In genomic region chr5:10596310-10596703, GRCh38 we compare ENCODE assay signal across 13 cellular contexts. TPM values are rescaled to one million over a fixed set of nuclear protein-coding genes. Genes with fewer than 3 reads are reported as not detected.
DNase-seq lines count a peak whose midpoint lies in the region; TF ChIP-seq lines count a peak whose summit lies in the region.
"Had no signal": no experiment of that assay in that cellular context is flagged by ENCODE, and none has a peak within 500 bp of the region (broad histone marks: within the 10 kb centered on the region; RNA-seq: fewer than 3 reads in every experiment).

No MANE protein-coding gene starts in this region.

- H3K4me3 ChIP-seq in KMS-11 (IDR thresholded peaks at IDR 0.05; ENCODE audit: insufficient read depth, low read depth, low read length): no peak overlapping the region
- H3K4me3 ChIP-seq in brain microvascular endothelial cell (ENCODE audit: low read depth, low read length): no peak overlapping the region
- H3K4me3 ChIP-seq in neutrophil (ENCODE audit: low read depth in 1 of 2, low read length in 1 of 2): peak overlapping the region in 1 of 2 experiments; percentile 14
- H3K4me3 ChIP-seq in OCI-LY7 (ENCODE audit: low read depth, low read length, poor library complexity, severe bottlenecking): no peak overlapping the region

- peak overlapping the region; percentile 25; the same call in 1 of the 2 replicates for H2AFZ ChIP-seq in KMS-11 (ENCODE audit: low read depth)
- H2AFZ ChIP-seq in OCI-LY7 (ENCODE audit: low read length): no peak overlapping the region

- CTCF ChIA-PET in OCI-LY7 (lab: Charles Lee; ENCODE audit: unreplicated experiment): no interaction called here

- H3K9me2 ChIP-seq in OCI-LY7 (ENCODE audit: insufficient read depth, low read length): no peaks in the 10 kb centered on the region

- no peak overlapping the region; the same call in 1 of the 2 replicates for H3K9ac ChIP-seq in KMS-11

- no peak for DNase-seq in brain microvascular endothelial cell
- DNase-seq in GM19238 (ENCODE audit: insufficient read length, low spot score): no peak
- DNase-seq in germinal center (ENCODE audit: low spot score): no peak
- DNase-seq in OCI-LY7 (ENCODE audit: low spot score): no peak
- no peak for DNase-seq in AML-193 (lab: John Stamatoyannopoulos, UW)
- DNase-seq: activated CD4-positive, alpha-beta T cell treated with anti-CD3 and anti-CD28 coated beads, Interleukin-2, amount 50 U/mL, for 1 hour; COR-L47; mesendoderm; NCI-H2081; retina had no signal

- POLR2A ChIA-PET in OCI-LY7 (lab: Charles Lee): no interaction called here

- peak overlapping the region; percentile 29; the same call in 1 of the 2 replicates for H3K27ac ChIP-seq in 22Rv1
- H3K27ac ChIP-seq in KMS-11: peak overlapping the region; percentile 63
- H3K27ac ChIP-seq in brain microvascular endothelial cell: peak overlapping the region; percentile 72
- H3K27ac ChIP-seq in neutrophil: peak overlapping the region; percentile 70
- no peak overlapping the region for H3K27ac ChIP-seq in OCI-LY7 (ENCODE audit: low read depth, low read length, poor library complexity, severe bottlenecking)

- H3K36me3 ChIP-seq in KMS-11 (ENCODE audit: insufficient read depth) (no peaks in the 10 kb centered on the region), brain microvascular endothelial cell (replicated peaks) (no peaks in the 10 kb centered on the region), neutrophil (no peaks in the 10 kb centered on the region), OCI-LY7 (ENCODE audit: insufficient read depth, low read length) (peaks cover 16% of the 10 kb centered on the region)

- H3K4me1 ChIP-seq in KMS-11 (ENCODE audit: low read depth, poor library complexity, severe bottlenecking) (peaks cover 100% of the 10 kb centered on the region), neutrophil (ENCODE audit: control insufficient read depth in 1 of 2, insufficient read depth in 1 of 2, low read depth in 1 of 2, low read length in 1 of 2) (peaks cover 19 to 45% of the 10 kb centered on the region in 2 experiments), OCI-LY7 (ENCODE audit: insufficient read depth, low read length, poor library complexity, severe bottlenecking) (peaks cover 61% of the 10 kb centered on the region)

- H3K79me2 ChIP-seq in KMS-11 (ENCODE audit: insufficient read depth, low read depth): peaks cover 13% of the 10 kb centered on the region; the same call in 1 of the 2 replicates
- peaks cover 12% of the 10 kb centered on the region; the same call in 1 of the 2 replicates for H3K79me2 ChIP-seq in OCI-LY7 (ENCODE audit: insufficient read depth, low read depth, low read length)

- no peaks in the 10 kb centered on the region for H3K27me3 ChIP-seq in KMS-11 (ENCODE audit: insufficient read depth, low read depth)
- H3K27me3 ChIP-seq in brain microvascular endothelial cell (replicated peaks): no peaks in the 10 kb centered on the region
- H3K27me3 ChIP-seq in neutrophil: no peaks in the 10 kb centered on the region

- intact Hi-C loops in OCI-LY7 (cut with micrococcal nuclease; ENCODE audit: unreplicated experiment): no loop called here

- no peaks in the 10 kb centered on the region for H3K9me3 ChIP-seq in neutrophil
- peaks cover 21% of the 10 kb centered on the region for H3K9me3 ChIP-seq in OCI-LY7 (ENCODE audit: low read length)

- in situ Hi-C loops in brain microvascular endothelial cell (cut with HindIII; ENCODE audit: low pct_ligation_motif_present, low sequenced_read_pairs): no loop called here

- TF ChIP-seq CTCF in 22Rv1 (IDR thresholded peaks at IDR 0.05): no peak
- no peak for TF ChIP-seq CTCF in KMS-11 (conservative IDR thresholded peaks at IDR 0.05; ENCODE audit: low read depth, low read length)
- no peak for TF ChIP-seq CTCF in brain microvascular endothelial cell (IDR thresholded peaks at IDR 0.05; ENCODE audit: low read depth, low read length, missing control alignments)
- no peak for TF ChIP-seq CTCF in neutrophil (IDR thresholded peaks at IDR 0.05)
- no peak for TF ChIP-seq CTCF in OCI-LY7 (conservative IDR thresholded peaks at IDR 0.05; ENCODE audit: low read length)

- H4K20me1 ChIP-seq in KMS-11 (ENCODE audit: insufficient read depth) (no peaks in the 10 kb centered on the region), OCI-LY7 (ENCODE audit: insufficient read depth, low read length) (no peaks in the 10 kb centered on the region)

- H3K4me2 ChIP-seq in KMS-11: peak overlapping the region; percentile 55
- H3K4me2 ChIP-seq in OCI-LY7 (ENCODE audit: low read length): no peak overlapping the region

- BruUV-seq in OCI-LY7 (replicated peaks; lab: Mats Ljungman, UMichigan): no TSS peak

RNA-seq across cellular contexts. Expression of gene ANKRD33B, which starts 32.4 kb away (rescaled TPM):
- total RNA-seq in OCI-LY7 (2014; rRNA removed; shearing (Covaris generic)): 5.6 TPM in 2 replicates
- total RNA-seq in OCI-LY7 (2022): 10.1 and 11.4 TPM in 2 replicates
